In the genomic region with DNA sequence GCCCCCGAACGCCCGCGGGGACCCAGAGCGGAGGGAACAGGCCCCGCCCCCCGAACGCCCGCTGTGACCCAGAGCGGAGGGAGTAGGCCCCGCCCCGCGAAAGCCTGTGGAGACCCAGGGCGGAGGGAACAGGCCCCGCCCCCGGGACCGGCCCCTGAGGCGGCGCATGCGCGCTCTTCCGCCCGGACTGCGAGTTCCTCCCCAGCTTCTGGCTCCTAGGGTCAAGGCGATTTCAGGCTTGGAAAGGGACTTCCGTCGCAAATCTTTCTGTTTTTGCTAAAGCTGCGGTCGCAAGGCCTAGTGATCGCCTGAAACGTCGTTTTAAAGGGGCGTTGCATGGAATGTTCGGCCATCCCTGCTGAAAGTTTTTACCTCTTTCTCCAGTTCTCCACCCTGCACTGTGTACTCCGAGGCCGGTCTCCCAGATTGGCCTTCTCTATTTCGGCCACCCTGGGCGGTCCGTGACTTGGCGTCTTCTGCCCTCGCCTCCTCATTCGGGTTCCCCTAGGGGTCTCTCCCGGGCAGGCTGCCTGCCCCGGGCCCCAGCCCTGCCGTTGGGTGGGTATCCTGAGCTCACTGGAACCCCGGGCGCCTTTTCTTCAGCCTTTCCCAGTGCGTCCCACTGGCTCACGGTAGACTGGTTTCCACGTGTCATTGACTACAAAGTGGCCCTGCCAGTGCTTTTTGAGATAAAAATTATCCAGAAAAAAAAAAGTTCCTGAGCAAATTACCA, we compare ENCODE assay signal across 1 cellular context.
A peak's percentile ranks its signal among the peaks of the same experiment; 100 is the strongest.
TF ChIP-seq lines count a peak whose summit lies in the region.

No MANE protein-coding gene starts in this region.

TF ChIP-seq in K562, 482 proteins besides CTCF, POLR2A, EP300 and RAD21 (continued from another document and continues in another):
- TF ChIP-seq, protein P1, sequence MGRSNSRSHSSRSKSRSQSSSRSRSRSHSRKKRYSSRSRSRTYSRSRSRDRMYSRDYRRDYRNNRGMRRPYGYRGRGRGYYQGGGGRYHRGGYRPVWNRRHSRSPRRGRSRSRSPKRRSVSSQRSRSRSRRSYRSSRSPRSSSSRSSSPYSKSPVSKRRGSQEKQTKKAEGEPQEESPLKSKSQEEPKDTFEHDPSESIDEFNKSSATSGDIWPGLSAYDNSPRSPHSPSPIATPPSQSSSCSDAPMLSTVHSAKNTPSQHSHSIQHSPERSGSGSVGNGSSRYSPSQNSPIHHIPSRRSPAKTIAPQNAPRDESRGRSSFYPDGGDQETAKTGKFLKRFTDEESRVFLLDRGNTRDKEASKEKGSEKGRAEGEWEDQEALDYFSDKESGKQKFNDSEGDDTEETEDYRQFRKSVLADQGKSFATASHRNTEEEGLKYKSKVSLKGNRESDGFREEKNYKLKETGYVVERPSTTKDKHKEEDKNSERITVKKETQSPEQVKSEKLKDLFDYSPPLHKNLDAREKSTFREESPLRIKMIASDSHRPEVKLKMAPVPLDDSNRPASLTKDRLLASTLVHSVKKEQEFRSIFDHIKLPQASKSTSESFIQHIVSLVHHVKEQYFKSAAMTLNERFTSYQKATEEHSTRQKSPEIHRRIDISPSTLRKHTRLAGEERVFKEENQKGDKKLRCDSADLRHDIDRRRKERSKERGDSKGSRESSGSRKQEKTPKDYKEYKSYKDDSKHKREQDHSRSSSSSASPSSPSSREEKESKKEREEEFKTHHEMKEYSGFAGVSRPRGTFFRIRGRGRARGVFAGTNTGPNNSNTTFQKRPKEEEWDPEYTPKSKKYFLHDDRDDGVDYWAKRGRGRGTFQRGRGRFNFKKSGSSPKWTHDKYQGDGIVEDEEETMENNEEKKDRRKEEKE (IDR thresholded peaks at IDR 0.05; ENCODE audit: borderline replicate concordance in 1 of 2, control insufficient read depth in 1 of 2, low read depth in 2 of 2, low read length in 1 of 2) = no peak
- TF ChIP-seq RBM22 (IDR thresholded peaks at IDR 0.05; ENCODE audit: low read depth, low read length, poor library complexity, severe bottlenecking) (no peak), MCM3 (IDR thresholded peaks at IDR 0.05) (no peak), HNRNPLL (IDR thresholded peaks at IDR 0.05; ENCODE audit: low read depth, low read length, poor library complexity, severe bottlenecking) (no peak), ZNF384 (IDR thresholded peaks at IDR 0.05; ENCODE audit: low read depth, low read length) (no peak), THRA (IDR thresholded peaks at IDR 0.05) (no peak), TSHZ1 (CRISPR knock-in tag; IDR thresholded peaks at IDR 0.05) (no peak), MYNN (IDR thresholded peaks at IDR 0.05) (no peak), MYNN (CRISPR knock-in tag; IDR thresholded peaks at IDR 0.05) (no peak), HBP1 (CRISPR knock-in tag; IDR thresholded peaks at IDR 0.05) (no peak), ZC3H11A (IDR thresholded peaks at IDR 0.05; ENCODE audit: low read depth, low read length) (no peak), CCNT2 (IDR thresholded peaks at IDR 0.05; ENCODE audit: borderline replicate concordance, extremely low read depth, insufficient read length, low read depth, low read length) (peak; percentile 33), BDP1 (IDR thresholded peaks at IDR 0.05; ENCODE audit: insufficient read depth, insufficient read length) (no peak), TAF15 (IDR thresholded peaks at IDR 0.05; ENCODE audit: low read depth, low read length) (no peak), ZNF79 (CRISPR knock-in tag; IDR thresholded peaks at IDR 0.05; ENCODE audit: low read depth) (no peak), RBBP5 (IDR thresholded peaks at IDR 0.05; ENCODE audit: borderline replicate concordance, insufficient read depth, low read length, poor library complexity, severe bottlenecking) (no peak), SAFB (IDR thresholded peaks at IDR 0.05; ENCODE audit: borderline replicate concordance, low read depth, low read length) (no peak), DPF2 (IDR thresholded peaks at IDR 0.05) (peak; percentile 69), NR0B1 (IDR thresholded peaks at IDR 0.05; ENCODE audit: partially characterized antibody) (no peak), SIX5 (IDR thresholded peaks at IDR 0.05; ENCODE audit: borderline replicate concordance in 1 of 2, insufficient read depth in 1 of 2, low read depth in 1 of 2, low read length in 2 of 2) (no peak), KDM4B (IDR thresholded peaks at IDR 0.05; ENCODE audit: borderline replicate concordance in 2 of 2, low read depth in 1 of 2) (peak in 1 of 2 experiments; percentile 45; a peak in 1 of 4 replicates), OTX1 (CRISPR knock-in tag; IDR thresholded peaks at IDR 0.05) (no peak; the same call in 1 of the 2 replicates), RCOR1 (IDR thresholded peaks at IDR 0.05; ENCODE audit: borderline replicate concordance in 1 of 2, low read depth in 2 of 2, low read length in 2 of 2) (no peak), TCF7L2 (IDR thresholded peaks at IDR 0.05; ENCODE audit: low read depth, low read length) (no peak), ARID1B (IDR thresholded peaks at IDR 0.05) (peak; percentile 37; the same call in 1 of the 2 replicates)
- TF ChIP-seq, protein P2, sequence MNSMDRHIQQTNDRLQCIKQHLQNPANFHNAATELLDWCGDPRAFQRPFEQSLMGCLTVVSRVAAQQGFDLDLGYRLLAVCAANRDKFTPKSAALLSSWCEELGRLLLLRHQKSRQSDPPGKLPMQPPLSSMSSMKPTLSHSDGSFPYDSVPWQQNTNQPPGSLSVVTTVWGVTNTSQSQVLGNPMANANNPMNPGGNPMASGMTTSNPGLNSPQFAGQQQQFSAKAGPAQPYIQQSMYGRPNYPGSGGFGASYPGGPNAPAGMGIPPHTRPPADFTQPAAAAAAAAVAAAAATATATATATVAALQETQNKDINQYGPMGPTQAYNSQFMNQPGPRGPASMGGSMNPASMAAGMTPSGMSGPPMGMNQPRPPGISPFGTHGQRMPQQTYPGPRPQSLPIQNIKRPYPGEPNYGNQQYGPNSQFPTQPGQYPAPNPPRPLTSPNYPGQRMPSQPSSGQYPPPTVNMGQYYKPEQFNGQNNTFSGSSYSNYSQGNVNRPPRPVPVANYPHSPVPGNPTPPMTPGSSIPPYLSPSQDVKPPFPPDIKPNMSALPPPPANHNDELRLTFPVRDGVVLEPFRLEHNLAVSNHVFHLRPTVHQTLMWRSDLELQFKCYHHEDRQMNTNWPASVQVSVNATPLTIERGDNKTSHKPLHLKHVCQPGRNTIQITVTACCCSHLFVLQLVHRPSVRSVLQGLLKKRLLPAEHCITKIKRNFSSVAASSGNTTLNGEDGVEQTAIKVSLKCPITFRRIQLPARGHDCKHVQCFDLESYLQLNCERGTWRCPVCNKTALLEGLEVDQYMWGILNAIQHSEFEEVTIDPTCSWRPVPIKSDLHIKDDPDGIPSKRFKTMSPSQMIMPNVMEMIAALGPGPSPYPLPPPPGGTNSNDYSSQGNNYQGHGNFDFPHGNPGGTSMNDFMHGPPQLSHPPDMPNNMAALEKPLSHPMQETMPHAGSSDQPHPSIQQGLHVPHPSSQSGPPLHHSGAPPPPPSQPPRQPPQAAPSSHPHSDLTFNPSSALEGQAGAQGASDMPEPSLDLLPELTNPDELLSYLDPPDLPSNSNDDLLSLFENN (IDR thresholded peaks at IDR 0.05; ENCODE audit: low read depth in 2 of 2, low read length in 2 of 2) = 0 out of 4 replicates have a peak, but pooled peaks of 1 of the 2 experiments have one; percentile 22
- TF ChIP-seq, protein P3, sequence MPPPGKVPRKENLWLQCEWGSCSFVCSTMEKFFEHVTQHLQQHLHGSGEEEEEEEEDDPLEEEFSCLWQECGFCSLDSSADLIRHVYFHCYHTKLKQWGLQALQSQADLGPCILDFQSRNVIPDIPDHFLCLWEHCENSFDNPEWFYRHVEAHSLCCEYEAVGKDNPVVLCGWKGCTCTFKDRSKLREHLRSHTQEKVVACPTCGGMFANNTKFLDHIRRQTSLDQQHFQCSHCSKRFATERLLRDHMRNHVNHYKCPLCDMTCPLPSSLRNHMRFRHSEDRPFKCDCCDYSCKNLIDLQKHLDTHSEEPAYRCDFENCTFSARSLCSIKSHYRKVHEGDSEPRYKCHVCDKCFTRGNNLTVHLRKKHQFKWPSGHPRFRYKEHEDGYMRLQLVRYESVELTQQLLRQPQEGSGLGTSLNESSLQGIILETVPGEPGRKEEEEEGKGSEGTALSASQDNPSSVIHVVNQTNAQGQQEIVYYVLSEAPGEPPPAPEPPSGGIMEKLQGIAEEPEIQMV (tag; conservative IDR thresholded peaks at IDR 0.05; ENCODE audit: low read depth) = no peak
- TF ChIP-seq, protein P4, sequence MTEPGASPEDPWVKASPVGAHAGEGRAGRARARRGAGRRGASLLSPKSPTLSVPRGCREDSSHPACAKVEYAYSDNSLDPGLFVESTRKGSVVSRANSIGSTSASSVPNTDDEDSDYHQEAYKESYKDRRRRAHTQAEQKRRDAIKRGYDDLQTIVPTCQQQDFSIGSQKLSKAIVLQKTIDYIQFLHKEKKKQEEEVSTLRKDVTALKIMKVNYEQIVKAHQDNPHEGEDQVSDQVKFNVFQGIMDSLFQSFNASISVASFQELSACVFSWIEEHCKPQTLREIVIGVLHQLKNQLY (CRISPR knock-in tag; conservative IDR thresholded peaks at IDR 0.05) = 0 out of 4 replicates have a peak, but pooled peaks of 1 of the 2 experiments have one; percentile 26
- TF ChIP-seq, protein P5, sequence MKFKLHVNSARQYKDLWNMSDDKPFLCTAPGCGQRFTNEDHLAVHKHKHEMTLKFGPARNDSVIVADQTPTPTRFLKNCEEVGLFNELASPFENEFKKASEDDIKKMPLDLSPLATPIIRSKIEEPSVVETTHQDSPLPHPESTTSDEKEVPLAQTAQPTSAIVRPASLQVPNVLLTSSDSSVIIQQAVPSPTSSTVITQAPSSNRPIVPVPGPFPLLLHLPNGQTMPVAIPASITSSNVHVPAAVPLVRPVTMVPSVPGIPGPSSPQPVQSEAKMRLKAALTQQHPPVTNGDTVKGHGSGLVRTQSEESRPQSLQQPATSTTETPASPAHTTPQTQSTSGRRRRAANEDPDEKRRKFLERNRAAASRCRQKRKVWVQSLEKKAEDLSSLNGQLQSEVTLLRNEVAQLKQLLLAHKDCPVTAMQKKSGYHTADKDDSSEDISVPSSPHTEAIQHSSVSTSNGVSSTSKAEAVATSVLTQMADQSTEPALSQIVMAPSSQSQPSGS (CRISPR knock-in tag; IDR thresholded peaks at IDR 0.05) = no peak
